Comparison of ENCODE assay signal across 20 cellular contexts in the genomic region with DNA sequence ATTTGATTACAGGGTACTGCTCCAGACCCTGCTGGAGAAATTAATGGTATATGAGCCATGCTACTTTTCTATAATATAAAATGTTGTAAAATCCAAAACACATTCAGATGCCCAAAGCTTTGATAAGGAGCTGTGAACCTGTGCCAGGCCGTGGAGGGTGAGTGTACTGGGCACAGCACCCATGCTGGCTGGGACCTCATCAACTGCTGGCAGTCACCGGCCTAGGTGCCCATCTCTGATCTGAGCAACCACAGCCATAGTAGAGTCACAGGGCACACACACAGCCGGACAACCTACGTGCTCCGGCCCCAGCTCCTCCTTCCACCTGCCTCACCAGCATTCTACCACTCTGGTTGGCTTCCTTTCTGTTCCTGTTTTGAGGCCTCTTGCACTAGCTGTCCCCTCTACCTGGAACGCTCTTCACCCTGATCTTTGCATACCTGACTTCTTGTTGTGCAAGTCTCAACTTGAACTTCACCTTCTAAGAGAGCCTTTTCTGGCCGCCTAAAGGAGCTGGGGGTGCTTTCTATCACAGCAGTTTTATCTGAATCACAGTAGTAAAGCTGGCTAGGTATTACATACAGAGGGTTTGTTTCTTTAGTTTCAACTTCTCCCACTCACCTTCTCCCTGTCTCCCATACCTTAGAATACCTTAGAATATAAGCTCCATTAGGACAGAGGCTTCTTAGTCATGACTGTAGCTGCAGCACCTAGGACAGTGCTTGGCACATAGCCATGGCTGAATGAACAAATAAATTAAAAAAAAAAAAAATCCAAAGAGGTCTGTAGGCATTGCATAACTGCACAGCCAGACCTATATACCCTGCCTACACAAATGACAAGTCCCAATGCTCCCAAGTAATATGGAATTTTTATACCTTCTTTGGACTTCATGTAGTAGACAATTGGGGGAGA. TPM values are rescaled to one million over a fixed set of nuclear protein-coding genes. Genes with fewer than 3 reads are reported as not detected.
DNase-seq lines count a peak whose midpoint lies in the region; ATAC-seq and TF ChIP-seq lines count a peak whose summit lies in the region.
"Had no signal": no experiment of that assay in that cellular context is flagged by ENCODE, and none has a peak within 500 bp of the region (broad histone marks: within the 10 kb centered on the region; RNA-seq: fewer than 3 reads in every experiment).

No MANE protein-coding gene starts in this region.

- H3K79me1 ChIP-seq in trophoblast cell (ENCODE audit: low read length) = peaks cover 19% of the 10 kb centered on the region

- no peak overlapping the region for H2AFZ ChIP-seq in trophoblast cell (ENCODE audit: insufficient read depth, low read length, poor library complexity)
- H2AFZ ChIP-seq: neural progenitor cell had no signal

- H3K4me3 ChIP-seq in Panc1 (ENCODE audit: low read depth in 2 of 2, low read length in 2 of 2) = no peak overlapping the region
- no peak overlapping the region for H3K4me3 ChIP-seq in trophoblast cell (ENCODE audit: low read depth, low read length)
- H3K4me3 ChIP-seq in sigmoid colon = no peak overlapping the region
- H3K4me3 ChIP-seq: neural progenitor cell had no signal

- TF ChIP-seq CTCF in HFFc6 (IDR thresholded peaks at IDR 0.05) (no peak), Panc1 (IDR thresholded peaks at IDR 0.05) (no peak), sigmoid colon (IDR thresholded peaks at IDR 0.05) (no peak)

- H3K9me3 ChIP-seq in Panc1 (ENCODE audit: control insufficient read depth, insufficient read depth, low read depth, low read length) = no peaks in the 10 kb centered on the region
- H3K9me3 ChIP-seq in trophoblast cell (ENCODE audit: insufficient read depth, low read depth, low read length) = no peaks in the 10 kb centered on the region
- no peaks in the 10 kb centered on the region for H3K9me3 ChIP-seq in sigmoid colon

- H3K27me3 ChIP-seq in Panc1 (ENCODE audit: control insufficient read depth, insufficient read depth, low read length) (no peaks in the 10 kb centered on the region), trophoblast cell (ENCODE audit: insufficient read depth, low read length) (no peaks in the 10 kb centered on the region), sigmoid colon (no peaks in the 10 kb centered on the region)
- H3K27me3 ChIP-seq: neural progenitor cell had no signal

- peak overlapping the region; percentile 59 for H4K91ac ChIP-seq in trophoblast cell (ENCODE audit: low read depth, low read length)

- BruUV-seq in Panc1 (replicated peaks; lab: Mats Ljungman, UMichigan) = no TSS peak

- no peak for TF ChIP-seq POLR2A in sigmoid colon (IDR thresholded peaks at IDR 0.05)

- ATAC-seq in Panc1 (peak; percentile 36; the same call in 1 of the 2 replicates), esophagus mucosa (peak; percentile 54), GM21526 (IDR thresholded peaks at IDR 0.05; ENCODE audit: low FRiP score, unreplicated experiment) (no peak)
- ATAC-seq: activated naive CD4-positive, alpha-beta T cell treated with anti-CD3 and anti-CD28 coated beads, Interleukin-2, amount 50 U/mL, for 72 hours; activated T-cell treated with anti-CD3 and anti-CD28 coated beads, Interleukin-2, amount 50 U/mL, for 72 hours had no signal

- H3K9ac ChIP-seq in trophoblast cell (ENCODE audit: low read length) = no peak overlapping the region
- H3K9ac ChIP-seq: neural progenitor cell had no signal

- H3K27ac ChIP-seq in Panc1 (ENCODE audit: low read length) (peak overlapping the region; percentile 54), trophoblast cell (ENCODE audit: low read depth, low read length) (peak overlapping the region; percentile 84), sigmoid colon (no peak overlapping the region)
- H3K27ac ChIP-seq: neural progenitor cell, VCaP had no signal

- H4K12ac ChIP-seq in trophoblast cell (ENCODE audit: low read depth, low read length) = no peak overlapping the region

- peak overlapping the region; percentile 84 for H3K27ac Mint-ChIP-seq in HFFc6
- no peak overlapping the region for H3K27ac Mint-ChIP-seq in activated CD4-positive, alpha-beta memory T cell treated with anti-CD3 and anti-CD28 coated beads for 36 hours
- H3K27ac Mint-ChIP-seq: activated T-cell treated with anti-CD3 and anti-CD28 coated beads, Interleukin-2, amount 50 U/mL, for 72 hours; dendritic cell treated with granulocyte-macrophage colony-stimulating factor and Interleukin-4, amounts not matched to agents 40 ng/mL and 50 ng/mL, for 4 days; neural progenitor cell had no signal

- peaks cover 19% of the 10 kb centered on the region for H3K4me1 ChIP-seq in Panc1 (ENCODE audit: control insufficient read depth, insufficient read depth, low read length)
- peaks cover 24 to 38% of the 10 kb centered on the region in 2 experiments for H3K4me1 ChIP-seq in trophoblast cell (ENCODE audit: control insufficient read depth in 1 of 2, insufficient read depth in 2 of 2, low read length in 2 of 2)
- H3K4me1 ChIP-seq in sigmoid colon = peaks cover 0 to 15% (median 9%) of the 10 kb centered on the region in 4 donors

- DNase-seq in HFFc6 (no peak), Panc1 (ENCODE audit: low read depth, low spot score) (no peak), trophoblast cell (peak in 1 of 2 donors; percentile 29), sigmoid colon (no peak), dedifferentiated amniotic fluid mesenchymal stem cell (ENCODE audit: extremely low spot score) (no peak)
- no peak for DNase-seq in activated CD4-positive, alpha-beta memory T cell treated with anti-CD3 and anti-CD28 coated beads for 36 hours
- DNase-seq: activated CD8-positive, alpha-beta memory T cell treated with anti-CD3 and anti-CD28 coated beads for 24 hours; activated T-cell treated with anti-CD3 and anti-CD28 coated beads, Interleukin-2, amount 50 U/mL, for 72 hours; COR-L47; Karpas-422; NCI-H1436; RPMI8226; T-helper 1 cell had no signal

- H3K23ac ChIP-seq in trophoblast cell (ENCODE audit: low read length) = no peak overlapping the region

- peak overlapping the region; percentile 5 for H3K14ac ChIP-seq in trophoblast cell (ENCODE audit: low read length)

- H2BK12ac ChIP-seq in trophoblast cell (ENCODE audit: low read length) = peak overlapping the region; percentile 41

- H3K79me2 ChIP-seq in trophoblast cell (ENCODE audit: control insufficient read depth, insufficient read depth, low read length, poor library complexity) = peaks cover 1% of the 10 kb centered on the region

- POLR2A ChIA-PET in Panc1 (lab: Charles Lee) = interaction anchor here (0.6 kb wide), 1 partner anchor 24 kb away, joined by 5 read pairs; no protein-coding TSS in a partner anchor
- POLR2A ChIA-PET in activated CD4-positive, alpha-beta memory T cell treated with anti-CD3 and anti-CD28 coated beads for 36 hours (lab: Charles Lee) = no interaction called here

- peak overlapping the region; percentile 13 for H2BK5ac ChIP-seq in trophoblast cell (ENCODE audit: low read depth, low read length, poor library complexity)

- H3K18ac ChIP-seq in trophoblast cell (ENCODE audit: low read length) = peak overlapping the region; percentile 50

- TF ChIP-seq EP300 in sigmoid colon (IDR thresholded peaks at IDR 0.05) = no peak

- no peak overlapping the region for H4K8ac ChIP-seq in trophoblast cell (ENCODE audit: low read depth, low read length)

- no peaks in the 10 kb centered on the region; the same call in 1 of the 2 replicates for H3K27me3 Mint-ChIP-seq in HFFc6 (ENCODE audit: insufficient read depth)
- no peaks in the 10 kb centered on the region for H3K27me3 Mint-ChIP-seq in activated CD4-positive, alpha-beta memory T cell treated with anti-CD3 and anti-CD28 coated beads for 36 hours
- H3K27me3 Mint-ChIP-seq: dendritic cell treated with granulocyte-macrophage colony-stimulating factor and Interleukin-4, amounts not matched to agents 40 ng/mL and 50 ng/mL, for 4 days had no signal

- CTCF ChIA-PET in Panc1 (lab: Charles Lee) = no interaction called here
- CTCF ChIA-PET in activated CD4-positive, alpha-beta memory T cell treated with anti-CD3 and anti-CD28 coated beads for 36 hours (lab: Charles Lee) = no interaction called here

- in situ Hi-C loops in Panc1 (cut with HindIII; ENCODE audit: low pct_unique_long_range_greater_than_20kb, low sequenced_read_pairs) = no loop called here

- H3K4ac ChIP-seq in trophoblast cell (ENCODE audit: low read depth, low read length) = no peak overlapping the region

- peaks cover 59% of the 10 kb centered on the region for H3K4me1 Mint-ChIP-seq in HFFc6 (ENCODE audit: low read depth)
- peaks cover 18% of the 10 kb centered on the region for H3K4me1 Mint-ChIP-seq in activated CD4-positive, alpha-beta memory T cell treated with anti-CD3 and anti-CD28 coated beads for 36 hours (ENCODE audit: low read depth)

- H3K36me3 ChIP-seq in Panc1 (ENCODE audit: control insufficient read depth, insufficient read depth, low read length) = no peaks in the 10 kb centered on the region
- H3K36me3 ChIP-seq in trophoblast cell (ENCODE audit: control insufficient read depth in 1 of 2, insufficient read depth in 2 of 2, low read length in 2 of 2) = no peaks in the 10 kb centered on the region
- no peaks in the 10 kb centered on the region for H3K36me3 ChIP-seq in sigmoid colon
- H3K36me3 ChIP-seq: neural progenitor cell had no signal

- no CpG with 5 or more reads among the region's 7 CpGs for WGBS in trophoblast cell (ENCODE audit: extremely low coverage, insufficient coverage, insufficient read length)
- WGBS in sigmoid colon, 2 donors = 94 to 97% methylated on average over 7 of the region's 7 CpGs

- no peaks in the 10 kb centered on the region for H3K9me3 Mint-ChIP-seq in HFFc6
- no peaks in the 10 kb centered on the region for H3K9me3 Mint-ChIP-seq in activated CD4-positive, alpha-beta memory T cell treated with anti-CD3 and anti-CD28 coated beads for 36 hours
- H3K9me3 Mint-ChIP-seq: activated naive CD4-positive, alpha-beta T cell treated with anti-CD3 and anti-CD28 coated beads, Interleukin-2, amount 50 U/mL, for 72 hours; dendritic cell treated with granulocyte-macrophage colony-stimulating factor and Interleukin-4, amounts not matched to agents 40 ng/mL and 50 ng/mL, for 4 days; H9; neural progenitor cell had no signal

- no peak overlapping the region for H3K4me2 ChIP-seq in trophoblast cell (ENCODE audit: low read length)
- H3K4me2 ChIP-seq: neural progenitor cell had no signal

- peaks cover 12% of the 10 kb centered on the region for H3K36me3 Mint-ChIP-seq in HFFc6 (ENCODE audit: low read depth)
- no peaks in the 10 kb centered on the region for H3K36me3 Mint-ChIP-seq in activated CD4-positive, alpha-beta memory T cell treated with anti-CD3 and anti-CD28 coated beads for 36 hours
- H3K36me3 Mint-ChIP-seq: activated naive CD4-positive, alpha-beta T cell treated with anti-CD3 and anti-CD28 coated beads, Interleukin-2, amount 50 U/mL, for 72 hours; neural progenitor cell had no signal

- intact Hi-C loops in Panc1 (cut with micrococcal nuclease; ENCODE audit: unreplicated experiment) (no loop called here), sigmoid colon (cut with DNase I) (no loop called here)
- intact Hi-C loops in activated CD4-positive, alpha-beta memory T cell treated with anti-CD3 and anti-CD28 coated beads for 36 hours (cut with micrococcal nuclease) = no loop called here

- peak overlapping the region; percentile 71 for H2AK5ac ChIP-seq in trophoblast cell (ENCODE audit: low read length)

- peak overlapping the region; percentile 58; the same call in 1 of the 2 replicates for H3K4me3 Mint-ChIP-seq in HFFc6
- no peak overlapping the region for H3K4me3 Mint-ChIP-seq in activated CD4-positive, alpha-beta memory T cell treated with anti-CD3 and anti-CD28 coated beads for 36 hours
- H3K4me3 Mint-ChIP-seq: activated T-cell treated with anti-CD3 and anti-CD28 coated beads, Interleukin-2, amount 50 U/mL, for 72 hours; dendritic cell treated with granulocyte-macrophage colony-stimulating factor and Interleukin-4, amounts not matched to agents 40 ng/mL and 50 ng/mL, for 4 days; H9; neural progenitor cell had no signal

- peak overlapping the region; percentile 52 for H2BK120ac ChIP-seq in trophoblast cell (ENCODE audit: insufficient read depth, low read length, poor library complexity)

RNA-seq across cellular contexts. Expression of a gene that starts 51.7 kb away (rescaled TPM):
- 10 to 100 TPM; 30.2 to 37.7 (median 32.7) TPM for total RNA-seq in HFFc6 (2021; fragmentation: NEBNext Ultra II Directional; extraction: Animal tissue kit (Norgen Biotek cat#: 25700))
- total RNA-seq in Panc1 (2021; ENCODE audit: unreplicated experiment) = 24.4 TPM
- 23.7 TPM for polyA plus RNA-seq in Panc1 (2012; ENCODE audit: insufficient read length)
- 17.9 TPM for total RNA-seq in esophagus mucosa
- polyA plus RNA-seq in trophoblast cell (2013) = 29.4 and 30.7 TPM in 2 replicates
- total RNA-seq in sigmoid colon = 10 to 100 TPM; 11.9 to 19.7 (median 15.5) TPM
- polyA plus RNA-seq in sigmoid colon = 10 to 100 TPM; 13.8 to 18.0 (median 16.2) TPM
- total RNA-seq in activated CD4-positive, alpha-beta memory T cell treated with anti-CD3 and anti-CD28 coated beads for 36 hours = 10 to 100 TPM; 30.1 to 32.4 TPM

Comparison
In these comparisons a context has a peak if more than half of its experiments do, and no peak if none do; other contexts are left out.
1. H3K27ac ChIP-seq: peak in Panc1 (single experiment) and trophoblast cell (single experiment); none in sigmoid colon (0 of 4).